ENCODE assay signal across 27 cellular contexts in genomic region chr7:133039614-133040013, GRCh38.
"Had no signal": no experiment of that assay in that cellular context is flagged by ENCODE, and none has a peak within 500 bp of the region (broad histone marks: within the 10 kb centered on the region; RNA-seq: fewer than 3 reads in every experiment).

No MANE protein-coding gene starts in this region.

- H3K4me3 Mint-ChIP-seq: activated B cell treated with CpG ODN at 0.5 μM for 24 hours; activated CD4-positive, alpha-beta memory T cell treated with anti-CD3 and anti-CD28 coated beads for 36 hours; activated CD4-positive, alpha-beta T cell treated with anti-CD3 and anti-CD28 coated beads, Interleukin-2, amount 10 ng/mL, durations not matched to agents 24 days and 14 days; activated naive CD8-positive, alpha-beta T cell treated with anti-CD3 and anti-CD28 coated beads, Interleukin-2, amount 50 U/mL, for 24 hours; activated T-cell treated with anti-CD3 and anti-CD28 coated beads, Interleukin-2, amount 50 U/mL, for 4 hours; T-helper 17 cell had no signal

- DNase-seq: activated B cell treated with CpG ODN at 0.5 μM for 24 hours; activated CD4-positive, alpha-beta memory T cell treated with anti-CD3 and anti-CD28 coated beads for 36 hours; activated CD4-positive, alpha-beta T cell treated with anti-CD3 and anti-CD28 coated beads for 1 hour; activated CD4-positive, alpha-beta T cell treated with anti-CD3 and anti-CD28 coated beads, Interleukin-2, amount 10 ng/mL, durations not matched to agents 24 days and 14 days; activated CD8-positive, alpha-beta memory T cell treated with anti-CD3 and anti-CD28 coated beads for 24 hours; activated effector memory CD4-positive, alpha-beta T cell treated with anti-CD3 and anti-CD28 coated beads, Interleukin-2, amount 50 U/mL, for 16 hours; activated naive CD4-positive, alpha-beta T cell treated with Interleukin-2 at 50 U/mL for 16 hours; activated naive CD8-positive, alpha-beta T cell treated with anti-CD3 and anti-CD28 coated beads, Interleukin-2, amount 50 U/mL, for 24 hours; activated T-cell treated with anti-CD3 and anti-CD28 coated beads, Interleukin-2, amount 50 U/mL, for 4 hours; amniotic stem cell; body of pancreas; central memory CD4-positive, alpha-beta T cell; Karpas-422; MM.1S; NCI-H1092 treated with DMSO at 0.1 percent for 48 hours; NCI-H1436; NCI-H1694 treated with DMSO at 0.1 percent for 48 hours; NCI-H2029 treated with DMSO at 0.1 percent for 48 hours; NCI-H345; NCI-H510A; NCI-H526 treated with DMSO at 0.1 percent for 48 hours; NCI-H82; PC-9; SHP77 treated with DMSO at 0.1 percent for 48 hours; T-helper 17 cell; T-helper 9 cell had no signal

- H3K27me3 Mint-ChIP-seq: activated B cell treated with CpG ODN at 0.5 μM for 24 hours; activated CD4-positive, alpha-beta memory T cell treated with anti-CD3 and anti-CD28 coated beads for 36 hours; activated CD4-positive, alpha-beta T cell treated with anti-CD3 and anti-CD28 coated beads, Interleukin-2, amount 10 ng/mL, durations not matched to agents 24 days and 14 days; activated naive CD8-positive, alpha-beta T cell treated with anti-CD3 and anti-CD28 coated beads, Interleukin-2, amount 50 U/mL, for 24 hours; T-helper 17 cell had no signal

- H3K27ac Mint-ChIP-seq: activated B cell treated with CpG ODN at 0.5 μM for 24 hours; activated CD4-positive, alpha-beta memory T cell treated with anti-CD3 and anti-CD28 coated beads for 36 hours; activated CD4-positive, alpha-beta T cell treated with anti-CD3 and anti-CD28 coated beads, Interleukin-2, amount 10 ng/mL, durations not matched to agents 24 days and 14 days; activated naive CD4-positive, alpha-beta T cell treated with anti-CD3 and anti-CD28 coated beads, Interleukin-2, amount 50 U/mL, for 72 hours; activated naive CD8-positive, alpha-beta T cell treated with anti-CD3 and anti-CD28 coated beads, Interleukin-2, amount 50 U/mL, for 24 hours; T-helper 17 cell had no signal

- H3K9me3 Mint-ChIP-seq: activated CD4-positive, alpha-beta memory T cell treated with anti-CD3 and anti-CD28 coated beads for 36 hours; activated CD4-positive, alpha-beta T cell treated with anti-CD3 and anti-CD28 coated beads, Interleukin-2, amount 10 ng/mL, durations not matched to agents 24 days and 14 days; activated naive CD4-positive, alpha-beta T cell treated with anti-CD3 and anti-CD28 coated beads, Interleukin-2, amount 50 U/mL, for 72 hours; activated naive CD8-positive, alpha-beta T cell treated with anti-CD3 and anti-CD28 coated beads, Interleukin-2, amount 50 U/mL, for 24 hours; activated T-cell treated with anti-CD3 and anti-CD28 coated beads, Interleukin-2, amount 50 U/mL, for 4 hours had no signal

- ATAC-seq: activated naive CD4-positive, alpha-beta T cell treated with anti-CD3 and anti-CD28 coated beads, Interleukin-2, amount 50 U/mL, for 72 hours; activated naive CD8-positive, alpha-beta T cell treated with anti-CD3 and anti-CD28 coated beads, Interleukin-2, amount 50 U/mL, for 24 hours; activated T-cell treated with anti-CD3 and anti-CD28 coated beads, Interleukin-2, amount 50 U/mL, for 4 hours; body of pancreas; T-helper 17 cell had no signal
